In genomic region chr3:64873400-64873799, GRCh38 we compare ENCODE assay signal across 15 cellular contexts.
DNase-seq lines count a peak whose midpoint lies in the region; ATAC-seq, FAIRE-seq and TF ChIP-seq lines count a peak whose summit lies in the region.
"Had no signal": no experiment of that assay in that cellular context is flagged by ENCODE, and none has a peak within 500 bp of the region (broad histone marks: within the 10 kb centered on the region; RNA-seq: fewer than 3 reads in every experiment).

No MANE protein-coding gene starts in this region.

- H3K27ac Mint-ChIP-seq in neural crest cell (ENCODE audit: unreplicated experiment): peak overlapping the region; percentile 91
- H3K27ac Mint-ChIP-seq: CD14-positive monocyte had no signal

- FAIRE-seq in RCC 7860 (lab: Jason Lieb, UNC) (no peak), small intestine (lab: Jason Lieb, UNC) (no peak)

- peak; percentile 53 for ATAC-seq in foreskin keratinocyte
- ATAC-seq: Right ventricle myocardium inferior had no signal

- DNase-seq in COLO829 (ENCODE audit: low spot score) (peak; percentile 26), RCC 7860 (ENCODE audit: low spot score) (peak; percentile 17), foreskin keratinocyte (peak in 1 of 2 donors; percentile 20), neural crest cell (ENCODE audit: low read depth, low spot score) (no peak), epidermal melanocyte (ENCODE audit: insufficient read length, low spot score) (no peak), HT-29 (ENCODE audit: low spot score) (no peak), small intestine (no peak)
- DNase-seq: DMS79, HCEC 1CT, NCI-H1417 treated with DMSO at 0.1 percent for 48 hours, NCI-H2029 treated with DMSO at 0.1 percent for 48 hours, NCI-H510A, NCI-H774 had no signal

- H3K27ac ChIP-seq in foreskin keratinocyte: no peak overlapping the region
- H3K27ac ChIP-seq in small intestine (ENCODE audit: low read depth in 1 of 2, low read length in 1 of 2): no peak overlapping the region

- no peak for TF ChIP-seq CTCF in foreskin keratinocyte (conservative IDR thresholded peaks at IDR 0.05)
- no peak for TF ChIP-seq CTCF in neural crest cell (conservative IDR thresholded peaks at IDR 0.05)

- peaks cover 5% of the 10 kb centered on the region for H3K36me3 Mint-ChIP-seq in neural crest cell (ENCODE audit: low read depth)
- H3K36me3 Mint-ChIP-seq: CD14-positive monocyte had no signal

- no peaks in the 10 kb centered on the region for H3K27me3 Mint-ChIP-seq in neural crest cell (ENCODE audit: low read depth)

- 67 to 76% (median 72%) methylated on average over 1 of the region's 1 CpG for WGBS in small intestine, 3 donors

- no peak overlapping the region for H3K4me3 Mint-ChIP-seq in neural crest cell
- H3K4me3 Mint-ChIP-seq: CD14-positive monocyte had no signal

- peaks cover 9% of the 10 kb centered on the region for H3K9me3 Mint-ChIP-seq in neural crest cell

- no peaks in the 10 kb centered on the region for H3K27me3 ChIP-seq in foreskin keratinocyte
- no peaks in the 10 kb centered on the region for H3K27me3 ChIP-seq in small intestine (ENCODE audit: control insufficient read depth in 2 of 2, insufficient read depth in 2 of 2, low read length in 2 of 2)

- no peak overlapping the region for H3K4me3 ChIP-seq in small intestine (ENCODE audit: low read depth in 1 of 2, low read length in 2 of 2)

- H3K4me1 ChIP-seq in foreskin keratinocyte: peaks cover 8% of the 10 kb centered on the region
- H3K4me1 ChIP-seq in small intestine (ENCODE audit: control insufficient read depth in 2 of 2, insufficient read depth in 1 of 2, low read depth in 1 of 2, low read length in 1 of 2): no peaks in the 10 kb centered on the region

- peaks cover 29% of the 10 kb centered on the region for H3K4me1 Mint-ChIP-seq in neural crest cell
- H3K4me1 Mint-ChIP-seq: CD14-positive monocyte had no signal

- H3K9me3 ChIP-seq in small intestine (ENCODE audit: control insufficient read depth, low read depth): no peaks in the 10 kb centered on the region

- H3K36me3 ChIP-seq in small intestine (ENCODE audit: control insufficient read depth in 2 of 2, insufficient read depth in 2 of 2, low read length in 2 of 2): no peaks in the 10 kb centered on the region

Comparison
In these comparisons a context has a peak if more than half of its experiments do, and no peak if none do; other contexts are left out.
1. DNase-seq: peak in COLO829 (single experiment) and RCC 7860 (single experiment); none in neural crest cell (single experiment), epidermal melanocyte (single experiment), HT-29 (single experiment) and small intestine (single experiment).